ENCODE assay signal across 27 cellular contexts in the genomic region with DNA sequence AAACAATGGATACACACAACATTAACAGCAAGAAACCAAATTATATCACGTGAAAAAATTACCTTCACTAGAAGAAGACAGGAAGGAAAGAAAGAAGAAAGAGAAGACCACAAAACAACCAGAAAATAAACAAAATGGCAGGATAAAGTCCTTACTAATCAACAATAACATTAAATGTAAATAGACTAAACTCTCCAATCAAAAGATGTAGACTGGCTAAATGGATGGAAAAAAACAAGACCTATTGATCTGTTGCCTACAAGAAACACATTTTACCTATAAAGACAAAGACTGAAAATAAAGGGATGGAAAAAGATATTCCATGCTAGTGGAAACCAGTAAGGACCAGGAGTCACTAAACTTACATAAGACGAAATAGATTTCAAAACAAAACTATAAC.
"Had no signal": no experiment of that assay in that cellular context is flagged by ENCODE, and none has a peak within 500 bp of the region (broad histone marks: within the 10 kb centered on the region; RNA-seq: fewer than 3 reads in every experiment).

No MANE protein-coding gene starts in this region.

- FAIRE-seq: urothelium cell line had no signal

- DNase-seq: stimulated activated CD4-positive, alpha-beta T cell treated with anti-CD3 and anti-CD28 coated beads, Interleukin-2, amount 100 ng/mL, for 48 hours; stimulated activated CD4-positive, alpha-beta T cell treated with anti-CD3 and anti-CD28 coated beads, Interleukin-4, amount 100 ng/mL, for 1 hour; stimulated activated CD4-positive, alpha-beta T cell treated with anti-CD3 and anti-CD28 coated beads, Interleukin-4, amount 100 ng/mL, for 24 hours; stimulated activated CD4-positive, alpha-beta T cell treated with anti-CD3 and anti-CD28 coated beads, Interleukin-4, amount 100 ng/mL, for 4 hours; stimulated activated CD8-positive, alpha-beta memory T cell treated with anti-CD3 and anti-CD28 coated beads, Interleukin-4, amount 100 ng/mL, for 48 hours; stimulated activated naive B cell treated with anti-CD40 and anti-IgM and Interleukin-4, amounts not matched to agents 10 μg/mL and 1 μg/mL and 100 μg/mL, for 72 hours; stimulated activated naive CD4-positive, alpha-beta T cell; stimulated activated naive CD4-positive, alpha-beta T cell treated with Interleukin-2 at 50 U/mL for 16 hours; stimulated activated naive CD8-positive, alpha-beta T cell treated with anti-CD3 and anti-CD28 coated beads, Interleukin-15, amount 100 ng/mL, for 72 hours; stimulated activated naive CD8-positive, alpha-beta T cell treated with anti-CD3 and anti-CD28 coated beads, Interleukin-15, Interleukin-2, amounts not matched to agents 100 U/mL and 50 U/mL, for 24 hours; stomach; substantia nigra; testis; thyroid gland; tibial artery; transverse colon; trophoblast cell; upper lobe of left lung; upper lobe of right lung; uterus had no signal

- H3K36me3 ChIP-seq: stomach, suprapubic skin, thoracic aorta, thyroid gland, tibial artery, tibial nerve, transverse colon, upper lobe of left lung, upper lobe of right lung, uterus, vagina had no signal

- H3K4me1 ChIP-seq: stomach, suprapubic skin, testis, thyroid gland, tibial artery, tibial nerve, transverse colon, upper lobe of left lung, upper lobe of right lung, uterus, vagina had no signal

- ATAC-seq: stimulated activated effector memory CD8-positive, alpha-beta T cell treated with anti-CD3 and anti-CD28 coated beads, Interleukin-12 subunit alpha, Interleukin-12 subunit beta, amount 100 ng/mL, for 72 hours; stimulated activated memory B cell treated with anti-CD40 and anti-IgM and Interleukin-4, amounts not matched to agents 10 μg/mL and 1 μg/mL and 100 μg/mL, for 72 hours; stimulated activated naive B cell treated with anti-CD40 and anti-IgM and Interleukin-4, amounts not matched to agents 10 μg/mL and 1 μg/mL and 100 μg/mL, for 72 hours; stimulated activated naive CD8-positive, alpha-beta T cell treated with anti-CD3 and anti-CD28 coated beads, Interleukin-15, amount 100 ng/mL, for 72 hours; stimulated activated naive CD8-positive, alpha-beta T cell treated with anti-CD3 and anti-CD28 coated beads, Interleukin-15, Interleukin-2, amounts not matched to agents 100 U/mL and 50 U/mL, for 24 hours; upper lobe of right lung had no signal

- H3K27me3 ChIP-seq: stomach, suprapubic skin, testis, thyroid gland, tibial artery, tibial nerve, transverse colon, upper lobe of left lung, upper lobe of right lung, uterus, vagina had no signal

- H3K4me3 ChIP-seq: stomach, suprapubic skin, testis, thoracic aorta, thyroid gland, tibial artery, tibial nerve, transverse colon, upper lobe of left lung, upper lobe of right lung, uterus, vagina had no signal

- H3K27ac ChIP-seq: stomach, suprapubic skin, testis, thoracic aorta, thyroid gland, tibial artery, tibial nerve, transverse colon, upper lobe of left lung, upper lobe of right lung, uterus, vagina had no signal

- H3K9me3 ChIP-seq: testis, thyroid gland had no signal
